Comparison of ENCODE assay signal across 8 cellular contexts in the genomic region with DNA sequence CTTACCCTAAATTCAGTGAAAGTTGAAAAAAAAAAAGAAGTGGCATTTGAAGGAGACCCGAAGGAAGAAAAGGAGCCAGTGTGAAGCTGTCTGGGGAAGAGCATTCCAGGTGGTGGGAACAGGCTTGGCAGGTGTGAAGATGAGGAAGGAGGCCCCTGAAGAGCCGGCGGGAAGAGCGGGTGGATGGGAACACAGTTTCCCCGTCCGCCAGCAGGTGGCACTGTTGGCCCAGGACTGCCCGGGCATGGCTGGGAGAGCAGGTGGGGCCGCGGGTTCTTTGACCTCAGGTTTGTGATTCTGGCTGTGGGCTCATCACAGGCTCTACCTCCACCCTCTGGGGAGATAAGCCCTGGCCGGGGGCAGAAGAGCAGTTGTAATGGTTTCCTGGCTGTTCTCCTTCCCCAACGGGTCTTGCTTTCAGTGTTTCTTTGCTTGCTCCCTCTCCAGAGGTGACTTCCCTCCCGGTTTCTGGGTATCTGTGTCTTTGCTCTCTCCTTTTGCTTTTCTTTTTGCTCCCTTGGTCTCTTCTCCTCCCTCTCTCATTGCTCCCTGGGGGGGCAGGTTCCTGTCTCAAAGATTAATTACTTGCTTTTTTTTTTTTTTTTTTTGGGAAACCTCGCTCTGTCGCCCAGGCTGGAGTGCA. TPM values are rescaled to one million over a fixed set of nuclear protein-coding genes. Genes with fewer than 3 reads are reported as not detected.
A peak's percentile ranks its signal among the peaks of the same experiment; 100 is the strongest.
DNase-seq lines count a peak whose midpoint lies in the region; ATAC-seq and TF ChIP-seq lines count a peak whose summit lies in the region.

No MANE protein-coding gene starts in this region.

- H3K9me3 ChIP-seq in body of pancreas = no peaks in the 10 kb centered on the region

- peak; percentile 82 for ATAC-seq in body of pancreas
- ATAC-seq in GM19023 (IDR thresholded peaks at IDR 0.05; ENCODE audit: unreplicated experiment) = no peak

- intact Hi-C loops in body of pancreas (cut with DNase I) = loop anchor here (5.0 kb wide), 1 partner anchor 184 kb away; no protein-coding TSS in a partner anchor

- H3K27ac ChIP-seq in VCaP (no peak overlapping the region), body of pancreas (no peak overlapping the region)

- DNase-seq in NOMO-1 (lab: John Stamatoyannopoulos, UW; ENCODE audit: unreplicated experiment in 2 of 2) (peak; percentile 38 to 61), NOMO-1 treated with dmso at 0.1 percent for 144 hours (lab: John Stamatoyannopoulos, UW; ENCODE audit: unreplicated experiment) (no peak), NCI-H1105 treated with DMSO at 0.1 percent for 48 hours (lab: John Stamatoyannopoulos, UW) (peak; percentile 29), body of pancreas (peak; percentile 72 to 81 (median 79)), iPS-NIHi11 (ENCODE audit: low spot score) (peak; percentile 96)
- peak; percentile 82 for DNase-seq in stimulated activated CD4-positive, alpha-beta T cell treated with anti-CD3 and anti-CD28 coated beads, Interleukin-12 subunit alpha, Interleukin-12 subunit beta, amount 100 ng/mL, for 4 hours

- H3K4me3 ChIP-seq in body of pancreas = no peak overlapping the region

- no peak for TF ChIP-seq POLR2A in body of pancreas (IDR thresholded peaks at IDR 0.05)

- no peaks in the 10 kb centered on the region for H3K4me1 ChIP-seq in body of pancreas

- peak; percentile 98 for TF ChIP-seq CTCF in VCaP (conservative IDR thresholded peaks at IDR 0.05)
- peak; percentile 89 to 95 (median 91) for TF ChIP-seq CTCF in body of pancreas (IDR thresholded peaks at IDR 0.05)

- 7 to 20% methylated on average over 12 to 14 of the region's 14 CpGs for WGBS in body of pancreas, 2 donors

- H3K36me3 ChIP-seq in body of pancreas (replicated peaks in 1 of 2; ENCODE audit: insufficient read depth in 1 of 2, low read depth in 2 of 2) = no peaks in the 10 kb centered on the region

- no peaks in the 10 kb centered on the region for H3K27me3 ChIP-seq in body of pancreas

RNA-seq across cellular contexts. Expression of a gene that starts 32.3 kb away (rescaled TPM):
- total RNA-seq in body of pancreas = 10 to 100 TPM; 21.8 to 81.1 TPM
